In genomic region chr3:43644443-43644842, GRCh38 we compare ENCODE assay signal across 19 cellular contexts.
"Had no signal": no experiment of that assay in that cellular context is flagged by ENCODE, and none has a peak within 500 bp of the region (broad histone marks: within the 10 kb centered on the region; RNA-seq: fewer than 3 reads in every experiment).

No MANE protein-coding gene starts in this region.

- H3K36me3 ChIP-seq: brain microvascular endothelial cell, lower lobe of right lung had no signal

- ATAC-seq: activated CD8-positive, alpha-beta T cell treated with anti-CD3 and anti-CD28 coated beads for 36 hours; activated T-helper 17 cell treated with anti-CD3 and anti-CD28 coated beads, Interleukin-2, amount 50 U/mL, for 72 hours; lower lobe of right lung had no signal

- H3K9me3 Mint-ChIP-seq: activated B cell treated with CpG ODN at 0.5 μM for 24 hours; activated CD8-positive, alpha-beta T cell treated with anti-CD3 and anti-CD28 coated beads for 36 hours; activated T-helper 17 cell treated with anti-CD3 and anti-CD28 coated beads, Interleukin-2, amount 50 U/mL, for 72 hours; endodermal cell; nephron progenitor cell had no signal

- DNase-seq: activated B cell treated with CpG ODN at 0.5 μM for 24 hours; activated CD4-positive, alpha-beta T cell treated with anti-CD3 and anti-CD28 coated beads for 4 hours; activated CD8-positive, alpha-beta T cell treated with anti-CD3 and anti-CD28 coated beads for 36 hours; activated naive CD4-positive, alpha-beta T cell treated with anti-CD3 and anti-CD28 coated beads, Interleukin-2, amount 50 U/mL, for 16 hours; activated T-cell treated with anti-CD3 and anti-CD28 coated beads, Interleukin-2, amount 50 U/mL, for 1 hour; aorta; brain microvascular endothelial cell; central memory CD4-positive, alpha-beta T cell; endodermal cell; foreskin fibroblast; islet precursor cell; lower lobe of right lung; nephron progenitor cell; occipital lobe; retina; stimulated activated naive CD4-positive, alpha-beta T cell had no signal

- H3K27ac Mint-ChIP-seq: activated B cell treated with CpG ODN at 0.5 μM for 24 hours; activated CD8-positive, alpha-beta T cell treated with anti-CD3 and anti-CD28 coated beads for 36 hours; activated T-helper 17 cell treated with anti-CD3 and anti-CD28 coated beads, Interleukin-2, amount 50 U/mL, for 72 hours; endodermal cell; nephron progenitor cell had no signal

- H2AFZ ChIP-seq: hepatocyte had no signal

- H3K4me3 ChIP-seq: hepatocyte, lower lobe of right lung had no signal

- H3K27ac ChIP-seq: brain microvascular endothelial cell, epithelial cell of prostate, hepatocyte, lower lobe of right lung had no signal

- H3K4me2 ChIP-seq: hepatocyte had no signal

- H3K9me3 ChIP-seq: lower lobe of right lung had no signal

- H3K79me2 ChIP-seq: hepatocyte had no signal

- H3K4me1 Mint-ChIP-seq: activated B cell treated with CpG ODN at 0.5 μM for 24 hours; activated T-helper 17 cell treated with anti-CD3 and anti-CD28 coated beads, Interleukin-2, amount 50 U/mL, for 72 hours had no signal

- H3K27me3 ChIP-seq: brain microvascular endothelial cell, hepatocyte had no signal

- H3K4me3 Mint-ChIP-seq: activated B cell treated with CpG ODN at 0.5 μM for 24 hours; activated CD8-positive, alpha-beta T cell treated with anti-CD3 and anti-CD28 coated beads for 36 hours; activated T-helper 17 cell treated with anti-CD3 and anti-CD28 coated beads, Interleukin-2, amount 50 U/mL, for 72 hours; endodermal cell; nephron progenitor cell had no signal
